In genomic region chr1:21341517-21342078, GRCh38 we compare ENCODE assay signal across 10 cellular contexts. TPM values are rescaled to one million over a fixed set of nuclear protein-coding genes. Genes with fewer than 3 reads are reported as not detected.
DNase-seq lines count a peak whose midpoint lies in the region; ATAC-seq and TF ChIP-seq lines count a peak whose summit lies in the region.
"Had no signal": no experiment of that assay in that cellular context is flagged by ENCODE, and none has a peak within 500 bp of the region (broad histone marks: within the 10 kb centered on the region; RNA-seq: fewer than 3 reads in every experiment).

No MANE protein-coding gene starts in this region.

- DNase-seq in DMS 273 (lab: John Stamatoyannopoulos, UW; ENCODE audit: unreplicated experiment) (peak; percentile 46), DMS 273 treated with DMSO at 0.1 percent for 48 hours (lab: John Stamatoyannopoulos, UW) (no peak), immature natural killer cell (no peak), NOMO-1 treated with dmso at 0.1 percent for 144 hours (lab: John Stamatoyannopoulos, UW; ENCODE audit: unreplicated experiment) (no peak), GM20000 (ENCODE audit: low spot score) (no peak), amniotic stem cell (lab: John Stamatoyannopoulos, UW) (no peak)
- no peak for DNase-seq in activated T-helper 1 cell treated with anti-CD3 and anti-CD28 coated beads, Interleukin-12 subunit alpha, Interleukin-12 subunit beta, Interleukin-2, Interleukin-4 antibody, amounts not matched to agents 30 ng/mL and 10 ng/mL and 1 ng/mL, durations not matched to agents 14 hours and 24 hours and 36 hours (ENCODE audit: low spot score)
- no peak for DNase-seq in stimulated activated naive CD8-positive, alpha-beta T cell treated with anti-CD3 and anti-CD28 coated beads, Interleukin-15, amount 100 ng/mL, for 72 hours
- DNase-seq: amygdala, HCEC 1CT had no signal

- no peak for TF ChIP-seq CTCF in GM20000 (IDR thresholded peaks at IDR 0.05; ENCODE audit: extremely low read depth, missing control alignments)

- intact Hi-C loops in activated T-helper 1 cell treated with anti-CD3 and anti-CD28 coated beads, Interleukin-12 subunit alpha, Interleukin-12 subunit beta, Interleukin-2, Interleukin-4 antibody, amounts not matched to agents 30 ng/mL and 10 ng/mL and 1 ng/mL, durations not matched to agents 14 hours and 24 hours and 36 hours (cut with micrococcal nuclease) = loop anchor here (5.0 kb wide), 1 partner anchor 2001 kb away; the partner anchor contains the start of gene HNRNPR

- peak overlapping the region; percentile 45 for H3K27ac Mint-ChIP-seq in activated T-helper 1 cell treated with anti-CD3 and anti-CD28 coated beads, Interleukin-12 subunit alpha, Interleukin-12 subunit beta, Interleukin-2, Interleukin-4 antibody, amounts not matched to agents 30 ng/mL and 10 ng/mL and 1 ng/mL, durations not matched to agents 14 hours and 24 hours and 36 hours
- H3K27ac Mint-ChIP-seq in immature natural killer cell = peak overlapping the region in 4 of 6 donors; percentile 18 to 78 (median 46)
- H3K27ac Mint-ChIP-seq in stimulated activated naive CD8-positive, alpha-beta T cell treated with anti-CD3 and anti-CD28 coated beads, Interleukin-15, amount 100 ng/mL, for 72 hours = peak overlapping the region in 1 of 2 donors; percentile 83

- no peaks in the 10 kb centered on the region for H3K27me3 Mint-ChIP-seq in activated T-helper 1 cell treated with anti-CD3 and anti-CD28 coated beads, Interleukin-12 subunit alpha, Interleukin-12 subunit beta, Interleukin-2, Interleukin-4 antibody, amounts not matched to agents 30 ng/mL and 10 ng/mL and 1 ng/mL, durations not matched to agents 14 hours and 24 hours and 36 hours (ENCODE audit: insufficient read depth)
- peaks cover 1 to 15% (median 2%) of the 10 kb centered on the region in 3 donors for H3K27me3 Mint-ChIP-seq in immature natural killer cell (ENCODE audit: low read depth in 3 of 3)
- no peaks in the 10 kb centered on the region for H3K27me3 Mint-ChIP-seq in stimulated activated naive CD8-positive, alpha-beta T cell treated with anti-CD3 and anti-CD28 coated beads, Interleukin-15, amount 100 ng/mL, for 72 hours

- H3K4me3 Mint-ChIP-seq in activated T-helper 1 cell treated with anti-CD3 and anti-CD28 coated beads, Interleukin-12 subunit alpha, Interleukin-12 subunit beta, Interleukin-2, Interleukin-4 antibody, amounts not matched to agents 30 ng/mL and 10 ng/mL and 1 ng/mL, durations not matched to agents 14 hours and 24 hours and 36 hours = peak overlapping the region; percentile 97
- peak overlapping the region in 1 of 5 donors; percentile 27 for H3K4me3 Mint-ChIP-seq in immature natural killer cell
- peak overlapping the region; percentile 90 to 92 for H3K4me3 Mint-ChIP-seq in stimulated activated naive CD8-positive, alpha-beta T cell treated with anti-CD3 and anti-CD28 coated beads, Interleukin-15, amount 100 ng/mL, for 72 hours

- H3K4me1 Mint-ChIP-seq in activated T-helper 1 cell treated with anti-CD3 and anti-CD28 coated beads, Interleukin-12 subunit alpha, Interleukin-12 subunit beta, Interleukin-2, Interleukin-4 antibody, amounts not matched to agents 30 ng/mL and 10 ng/mL and 1 ng/mL, durations not matched to agents 14 hours and 24 hours and 36 hours (ENCODE audit: low read depth) = peaks cover 69% of the 10 kb centered on the region
- H3K4me1 Mint-ChIP-seq in immature natural killer cell = peaks cover 66% of the 10 kb centered on the region in 2 donors
- H3K4me1 Mint-ChIP-seq in stimulated activated naive CD8-positive, alpha-beta T cell treated with anti-CD3 and anti-CD28 coated beads, Interleukin-15, amount 100 ng/mL, for 72 hours = peaks cover 75% of the 10 kb centered on the region

- peaks cover 28% of the 10 kb centered on the region for H3K36me3 Mint-ChIP-seq in activated T-helper 1 cell treated with anti-CD3 and anti-CD28 coated beads, Interleukin-12 subunit alpha, Interleukin-12 subunit beta, Interleukin-2, Interleukin-4 antibody, amounts not matched to agents 30 ng/mL and 10 ng/mL and 1 ng/mL, durations not matched to agents 14 hours and 24 hours and 36 hours (ENCODE audit: low read depth)
- no peaks in the 10 kb centered on the region for H3K36me3 Mint-ChIP-seq in immature natural killer cell

- H3K9me3 Mint-ChIP-seq in activated T-helper 1 cell treated with anti-CD3 and anti-CD28 coated beads, Interleukin-12 subunit alpha, Interleukin-12 subunit beta, Interleukin-2, Interleukin-4 antibody, amounts not matched to agents 30 ng/mL and 10 ng/mL and 1 ng/mL, durations not matched to agents 14 hours and 24 hours and 36 hours = no peaks in the 10 kb centered on the region
- no peaks in the 10 kb centered on the region for H3K9me3 Mint-ChIP-seq in immature natural killer cell
- no peaks in the 10 kb centered on the region for H3K9me3 Mint-ChIP-seq in stimulated activated naive CD8-positive, alpha-beta T cell treated with anti-CD3 and anti-CD28 coated beads, Interleukin-15, amount 100 ng/mL, for 72 hours

- no peak for ATAC-seq in stimulated activated naive CD8-positive, alpha-beta T cell treated with anti-CD3 and anti-CD28 coated beads, Interleukin-15, amount 100 ng/mL, for 72 hours

RNA-seq across cellular contexts. Expression of gene ECE1, which starts 51.3 kb away (rescaled TPM):
- total RNA-seq in activated T-helper 1 cell treated with anti-CD3 and anti-CD28 coated beads, Interleukin-12 subunit alpha, Interleukin-12 subunit beta, Interleukin-2, Interleukin-4 antibody, amounts not matched to agents 30 ng/mL and 10 ng/mL and 1 ng/mL, durations not matched to agents 14 hours and 24 hours and 36 hours = 139 and 140 TPM in 2 replicates
- 10 to 100 TPM in 1 of 3 donors, 1 to 10 TPM in 2; 3.3 to 24.7 (median 4.3) TPM for polyA plus RNA-seq in immature natural killer cell
